8 cellular contexts compared by ENCODE assay signal in genomic region chr12:121800694-121801600, GRCh38. TPM values are rescaled to one million over a fixed set of nuclear protein-coding genes. Genes with fewer than 3 reads are reported as not detected.
A peak's percentile ranks its signal among the peaks of the same experiment; 100 is the strongest.
DNase-seq lines count a peak whose midpoint lies in the region; ATAC-seq and TF ChIP-seq lines count a peak whose summit lies in the region.

No MANE protein-coding gene starts in this region.

- H3K36me3 Mint-ChIP-seq in natural killer cell, result no peaks in the 10 kb centered on the region

- H3K27me3 ChIP-seq in upper lobe of right lung, result no peaks in the 10 kb centered on the region

- no peaks in the 10 kb centered on the region for H3K9me3 ChIP-seq in HEK293 (ENCODE audit: control insufficient read depth, insufficient read depth, low read depth, low read length)
- H3K9me3 ChIP-seq in upper lobe of right lung, result no peaks in the 10 kb centered on the region

- H3K4me3 Mint-ChIP-seq in natural killer cell, result peak overlapping the region; percentile 100

- no peak for TF ChIP-seq CTCF in HEK293 (tag by site-specific recombination; IDR thresholded peaks at IDR 0.05)
- no peak for TF ChIP-seq CTCF in fibroblast of the aortic adventitia (IDR thresholded peaks at IDR 0.05; ENCODE audit: insufficient read depth, low read length)
- no peak for TF ChIP-seq CTCF in natural killer cell (IDR thresholded peaks at IDR 0.05)
- TF ChIP-seq CTCF in upper lobe of right lung (IDR thresholded peaks at IDR 0.05), result no peak

- peaks cover 22% of the 10 kb centered on the region for H3K4me1 ChIP-seq in HEK293 (ENCODE audit: control insufficient read depth, insufficient read depth, low read length)
- H3K4me1 ChIP-seq in upper lobe of right lung, result peaks cover 41% of the 10 kb centered on the region

- peak overlapping the region; percentile 100 for H3K27ac Mint-ChIP-seq in natural killer cell

- H3K9me3 Mint-ChIP-seq in natural killer cell, result no peaks in the 10 kb centered on the region

- DNase-seq in CD1c-positive myeloid dendritic cell (ENCODE audit: extremely low spot score), result peak; percentile 80
- peak; percentile 73 for DNase-seq in activated gamma-delta T cell treated with Interleukin-2 at 50 U/mL for 16 hours
- peak; percentile 82 for DNase-seq in fibroblast of the aortic adventitia (ENCODE audit: low read depth)
- peak; percentile 77 for DNase-seq in natural killer cell
- DNase-seq in upper lobe of right lung, result peak; percentile 86

- POLR2A ChIA-PET in HEK293 (lab: Yijun Ruan, JAX), result interaction anchor here (1.4 to 8.9 kb wide), 5 partner anchors 8 to 88 kb away, joined by 3 to 165 read pairs (median 7); partner anchors contain the start of genes PSMD9 and TMEM120B

- CTCF ChIA-PET in HEK293 (lab: Yijun Ruan, JAX), result interaction anchor here (0.5 to 4.4 kb wide), 5 partner anchors 11 to 1571 kb away, joined by 3 to 23 read pairs (median 5); no protein-coding TSS in a partner anchor

- intact Hi-C loops in natural killer cell (cut with micrococcal nuclease), result loop anchor here (5.0 kb wide), 1 partner anchor 701 kb away; the partner anchor contains the start of gene ZCCHC8
- intact Hi-C loops in upper lobe of right lung (cut with DNase I), result no loop called here

- ATAC-seq in natural killer cell (peak; percentile 35 to 64 (median 45)), upper lobe of right lung (peak; percentile 0), HG03469 (IDR thresholded peaks at IDR 0.05; ENCODE audit: unreplicated experiment) (no peak)

- peaks cover 43 to 51% of the 10 kb centered on the region in 2 donors for H3K4me1 Mint-ChIP-seq in natural killer cell

- H3K27ac ChIP-seq in HEK293 (ENCODE audit: extremely low read depth, low read depth, low read length) (peak overlapping the region; percentile 100), upper lobe of right lung (peak overlapping the region; percentile 100)

- H3K36me3 ChIP-seq in HEK293 (ENCODE audit: control insufficient read depth in 2 of 2, insufficient read depth in 1 of 2, low read length in 2 of 2), result peaks cover 0 to 19% of the 10 kb centered on the region in 2 experiments; a peak in 1 of 3 replicates
- peaks cover 8% of the 10 kb centered on the region for H3K36me3 ChIP-seq in upper lobe of right lung

- H3K4me3 ChIP-seq in HEK293 (ENCODE audit: low read depth, low read length) (peak overlapping the region; percentile 71), fibroblast of the aortic adventitia (ENCODE audit: low read depth, low read length) (peak overlapping the region; percentile 80), upper lobe of right lung (peak overlapping the region; percentile 71)

- no peaks in the 10 kb centered on the region for H3K27me3 Mint-ChIP-seq in natural killer cell (ENCODE audit: low read depth in 2 of 2)

TF ChIP-seq in HEK293, 187 proteins besides CTCF, POLR2A, EP300 and RAD21 (continues in another document):
- TF ChIP-seq ZNF621 (tag by site-specific recombination; IDR thresholded peaks at IDR 0.05) (no peak), ZFP69B (tag by site-specific recombination; IDR thresholded peaks at IDR 0.05) (peak; percentile 65), ZNF311 (tag by site-specific recombination; IDR thresholded peaks at IDR 0.05; ENCODE audit: borderline replicate concordance) (no peak), KLF10 (tag by site-specific recombination; IDR thresholded peaks at IDR 0.05) (no peak; the same call in 1 of the 2 replicates), KLF16 (tag by site-specific recombination; IDR thresholded peaks at IDR 0.05) (peak; percentile 25; the same call in 1 of the 2 replicates), ZNF366 (tag by site-specific recombination; conservative IDR thresholded peaks at IDR 0.05) (peak; percentile 50), SP3 (tag by site-specific recombination; IDR thresholded peaks at IDR 0.05) (0 out of 2 replicates have a peak, but pooled peaks have one; percentile 55), GLI4 (tag by site-specific recombination; IDR thresholded peaks at IDR 0.05) (peak; percentile 59; the same call in 1 of the 2 replicates), ZNF19 (tag by site-specific recombination; IDR thresholded peaks at IDR 0.05; ENCODE audit: low read depth) (no peak), ZNF660 (tag by site-specific recombination; IDR thresholded peaks at IDR 0.05) (peak; percentile 53; the same call in 1 of the 2 replicates), ZNF341 (tag by site-specific recombination; IDR thresholded peaks at IDR 0.05; ENCODE audit: low read depth) (peak; percentile 67), RBAK (tag by site-specific recombination; IDR thresholded peaks at IDR 0.05) (no peak), GLIS2 (tag by site-specific recombination; IDR thresholded peaks at IDR 0.05) (peak; percentile 92), ZNF837 (tag by site-specific recombination; IDR thresholded peaks at IDR 0.05) (no peak)
- TF ChIP-seq, protein P1, sequence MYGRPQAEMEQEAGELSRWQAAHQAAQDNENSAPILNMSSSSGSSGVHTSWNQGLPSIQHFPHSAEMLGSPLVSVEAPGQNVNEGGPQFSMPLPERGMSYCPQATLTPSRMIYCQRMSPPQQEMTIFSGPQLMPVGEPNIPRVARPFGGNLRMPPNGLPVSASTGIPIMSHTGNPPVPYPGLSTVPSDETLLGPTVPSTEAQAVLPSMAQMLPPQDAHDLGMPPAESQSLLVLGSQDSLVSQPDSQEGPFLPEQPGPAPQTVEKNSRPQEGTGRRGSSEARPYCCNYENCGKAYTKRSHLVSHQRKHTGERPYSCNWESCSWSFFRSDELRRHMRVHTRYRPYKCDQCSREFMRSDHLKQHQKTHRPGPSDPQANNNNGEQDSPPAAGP (tag by site-specific recombination; IDR thresholded peaks at IDR 0.05), result peak; percentile 43; the same call in 1 of the 2 replicates

TF ChIP-seq in PFSK-1, 5 proteins besides CTCF, POLR2A, EP300 and RAD21:
- TF ChIP-seq TAF1 (IDR thresholded peaks at IDR 0.05; ENCODE audit: borderline replicate concordance, insufficient read depth, low read length) (no peak), SIN3A (IDR thresholded peaks at IDR 0.05; ENCODE audit: borderline replicate concordance, insufficient read depth, low read length) (no peak), FOXP2 (optimal IDR thresholded peaks at IDR 0.05; ENCODE audit: borderline replicate concordance, extremely low read depth, extremely low read length, insufficient read depth) (no peak), REST (IDR thresholded peaks at IDR 0.05; ENCODE audit: insufficient read depth in 1 of 2, low read depth in 2 of 2, low read length in 2 of 2) (no peak), POLR2AphosphoS5 (IDR thresholded peaks at IDR 0.05; ENCODE audit: low read depth, low read length) (peak; percentile 12)

RNA-seq across cellular contexts. Expression of gene SETD1B, which starts 2.9 kb away (rescaled TPM):
- 10.3 TPM for polyA plus RNA-seq in PFSK-1 (2012; ENCODE audit: insufficient read length, low read depth)
- total RNA-seq in fibroblast of the aortic adventitia (ENCODE audit: low replicate concordance) (5.0 and 6.1 TPM in 2 replicates), natural killer cell (10 to 100 TPM; 55.1 to 57.5 (median 56.2) TPM), upper lobe of right lung (18.4 TPM)

RNA-seq across cellular contexts. Expression of gene RHOF, which starts 7.5 kb away (rescaled TPM):
- 43.1 TPM for polyA plus RNA-seq in PFSK-1 (2012; ENCODE audit: insufficient read length, low read depth)
- total RNA-seq in fibroblast of the aortic adventitia (ENCODE audit: low replicate concordance) (10.9 and 13.1 TPM in 2 replicates), natural killer cell (100 to 1,000 TPM; 146 to 201 (median 177) TPM), upper lobe of right lung (41.0 TPM)

RNA-seq across cellular contexts. Expression of gene HPD, which starts 57.7 kb away (rescaled TPM):
- polyA plus RNA-seq in PFSK-1 (2012; ENCODE audit: insufficient read length, low read depth), result 0.20 TPM
- total RNA-seq in fibroblast of the aortic adventitia (ENCODE audit: low replicate concordance) (1.1 and 1.8 TPM in 2 replicates), natural killer cell (not detected), upper lobe of right lung (1.8 TPM)
